ENCODE assay signal across 15 cellular contexts in genomic region chr12:15494329-15495046, GRCh38.
A peak's percentile ranks its signal among the peaks of the same experiment; 100 is the strongest.
DNase-seq lines count a peak whose midpoint lies in the region; ATAC-seq and TF ChIP-seq lines count a peak whose summit lies in the region.
"Had no signal": no experiment of that assay in that cellular context is flagged by ENCODE, and none has a peak within 500 bp of the region (broad histone marks: within the 10 kb centered on the region; RNA-seq: fewer than 3 reads in every experiment).

No MANE protein-coding gene starts in this region.

- no peak overlapping the region for H3K27ac ChIP-seq in ACC112 (ENCODE audit: low read depth, low read length)
- H3K27ac ChIP-seq in Karpas-422 (ENCODE audit: low read length), result no peak overlapping the region

- DNase-seq in Karpas-422 (no peak), NCI-H2227 treated with DMSO at 0.1 percent for 48 hours (lab: John Stamatoyannopoulos, UW) (no peak), NCI-H2107 treated with DMSO at 0.1 percent for 48 hours (lab: John Stamatoyannopoulos, UW; ENCODE audit: unreplicated experiment) (no peak), cerebellar cortex (ENCODE audit: low spot score) (no peak), osteocyte (ENCODE audit: extremely low spot score, unreplicated experiment) (no peak)
- DNase-seq: ACHN; activated naive CD8-positive, alpha-beta T cell treated with anti-CD3 and anti-CD28 coated beads for 36 hours; cortex of kidney; foreskin melanocyte; NCI-H774; stimulated activated naive CD4-positive, alpha-beta T cell; T-cell had no signal

- H3K4me1 Mint-ChIP-seq in osteocyte (ENCODE audit: unreplicated experiment), result peaks cover 21% of the 10 kb centered on the region

- H3K4me2 ChIP-seq in Karpas-422 (ENCODE audit: low read depth, low read length, poor library complexity, severe bottlenecking), result peak overlapping the region; percentile 21

- no peaks in the 10 kb centered on the region for H3K36me3 ChIP-seq in ACC112 (ENCODE audit: insufficient read depth, low read length)
- H3K36me3 ChIP-seq in Karpas-422 (ENCODE audit: insufficient read depth, low read length), result no peaks in the 10 kb centered on the region

- H4K20me1 ChIP-seq in Karpas-422 (ENCODE audit: insufficient read depth, low read depth, low read length), result no peaks in the 10 kb centered on the region

- ATAC-seq in GM18873 (IDR thresholded peaks at IDR 0.05; ENCODE audit: low FRiP score, unreplicated experiment), result peak; percentile 59
- ATAC-seq in GM21786 (IDR thresholded peaks at IDR 0.05; ENCODE audit: unreplicated experiment), result peak; percentile 90
- ATAC-seq: T-cell had no signal

- H3K4me3 ChIP-seq in ACC112 (ENCODE audit: low read depth, low read length), result no peak overlapping the region; the same call in 1 of the 2 replicates
- no peak overlapping the region for H3K4me3 ChIP-seq in Karpas-422 (ENCODE audit: low read length)

- peaks cover 52% of the 10 kb centered on the region for H3K27me3 Mint-ChIP-seq in osteocyte (ENCODE audit: unreplicated experiment)

- H3K36me3 Mint-ChIP-seq in osteocyte (ENCODE audit: unreplicated experiment), result no peaks in the 10 kb centered on the region
- H3K36me3 Mint-ChIP-seq: activated naive CD8-positive, alpha-beta T cell treated with anti-CD3 and anti-CD28 coated beads for 36 hours; T-cell had no signal

- no peaks in the 10 kb centered on the region for H3K9me3 Mint-ChIP-seq in osteocyte (ENCODE audit: unreplicated experiment)

- H3K9me2 ChIP-seq in Karpas-422 (replicated peaks; ENCODE audit: insufficient read depth, low read length), result no peaks in the 10 kb centered on the region

- H2AFZ ChIP-seq in ACC112 (ENCODE audit: low read length, unreplicated experiment), result peak overlapping the region; percentile 73
- no peak overlapping the region for H2AFZ ChIP-seq in Karpas-422 (ENCODE audit: low read length)

- H3K27ac Mint-ChIP-seq in osteocyte (ENCODE audit: unreplicated experiment), result no peak overlapping the region
- H3K27ac Mint-ChIP-seq: activated naive CD8-positive, alpha-beta T cell treated with anti-CD3 and anti-CD28 coated beads for 36 hours; T-cell had no signal

- no peaks in the 10 kb centered on the region for H3K9me3 ChIP-seq in Karpas-422 (ENCODE audit: low read length)

- H3K4me1 ChIP-seq in ACC112 (ENCODE audit: control insufficient read depth, insufficient read depth, low read length, unreplicated experiment) (peaks cover 10% of the 10 kb centered on the region), Karpas-422 (ENCODE audit: low read length) (no peaks in the 10 kb centered on the region)

- no peak overlapping the region for H3K9ac ChIP-seq in Karpas-422 (ENCODE audit: low read length)

- no peak overlapping the region for H3K4me3 Mint-ChIP-seq in osteocyte (ENCODE audit: unreplicated experiment)
- H3K4me3 Mint-ChIP-seq: activated naive CD8-positive, alpha-beta T cell treated with anti-CD3 and anti-CD28 coated beads for 36 hours; T-cell had no signal

- H3K79me2 ChIP-seq in ACC112 (ENCODE audit: control insufficient read depth, insufficient read depth, low read length, unreplicated experiment), result no peaks in the 10 kb centered on the region
- no peaks in the 10 kb centered on the region for H3K79me2 ChIP-seq in Karpas-422 (ENCODE audit: low read length)

- H3K27me3 ChIP-seq in ACC112 (ENCODE audit: insufficient read depth, low read length), result no peaks in the 10 kb centered on the region
- H3K27me3 ChIP-seq in Karpas-422 (ENCODE audit: low read length), result no peaks in the 10 kb centered on the region

- no peak for TF ChIP-seq CTCF in osteocyte (IDR thresholded peaks at IDR 0.05)
